Comparison of ENCODE assay signal across 7 cellular contexts in the genomic region with DNA sequence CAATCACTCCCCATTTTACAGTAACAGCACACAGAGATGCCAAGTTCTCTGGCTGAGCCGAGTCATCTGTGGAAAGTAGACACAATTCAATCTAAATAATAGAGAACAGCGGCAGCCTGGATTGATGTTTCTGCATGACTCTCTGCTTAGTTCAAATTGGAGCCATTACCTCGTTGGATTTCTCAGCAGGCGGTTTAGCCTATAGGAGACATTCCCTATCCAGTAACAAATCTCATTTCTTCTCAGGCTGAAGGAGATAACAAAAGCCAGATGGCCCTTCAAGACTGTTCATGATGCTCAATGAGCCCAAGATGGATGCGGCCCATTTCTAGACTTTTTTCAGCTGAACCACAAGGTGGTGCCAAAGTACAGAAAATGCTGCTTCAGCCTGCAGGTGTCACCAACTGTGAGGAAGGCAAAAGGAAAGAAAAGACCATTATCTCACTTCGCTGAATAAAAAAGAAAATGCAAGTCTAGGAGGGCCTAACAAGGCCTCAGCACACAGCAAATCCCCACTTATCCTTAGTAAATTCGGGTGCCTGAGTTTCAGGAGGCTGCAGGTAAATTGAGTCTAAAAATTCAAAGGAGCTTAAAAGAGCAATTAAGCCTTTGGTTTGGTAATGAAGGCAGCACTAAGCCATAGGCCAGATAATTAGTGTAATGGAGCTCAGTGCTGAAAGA.
DNase-seq lines count a peak whose midpoint lies in the region; ATAC-seq and TF ChIP-seq lines count a peak whose summit lies in the region.

No MANE protein-coding gene starts in this region.

- WGBS in HUES64, result 30% methylated on average over 7 of the region's 7 CpGs
- WGBS in heart left ventricle, 4 donors, result 17 to 21% (median 19%) methylated on average over 7 of the region's 7 CpGs

- ATAC-seq in GM21619 (IDR thresholded peaks at IDR 0.05; ENCODE audit: unreplicated experiment) (peak; percentile 82), heart left ventricle (peak; percentile 40 to 89 (median 82))
- ATAC-seq in activated naive CD8-positive, alpha-beta T cell treated with anti-CD3 and anti-CD28 coated beads, Interleukin-2, amount 50 U/mL, for 24 hours, result peak; percentile 69

- H3K4me1 ChIP-seq in HUES64 (ENCODE audit: insufficient read depth, low read length) (peaks cover 10% of the 10 kb centered on the region), OCI-LY1 (ENCODE audit: insufficient read depth, low read length, severe bottlenecking) (no peaks in the 10 kb centered on the region), heart left ventricle (peaks cover 0 to 11% (median 0%) of the 10 kb centered on the region in 12 donors)

- no peak for TF ChIP-seq POLR2A in heart left ventricle (IDR thresholded peaks at IDR 0.05)

- H3K9ac ChIP-seq in HUES64 (ENCODE audit: low read depth, low read length) (peak overlapping the region; percentile 17), OCI-LY1 (ENCODE audit: low read length) (no peak overlapping the region)

- no peak overlapping the region for H3K4me3 Mint-ChIP-seq in activated naive CD8-positive, alpha-beta T cell treated with anti-CD3 and anti-CD28 coated beads, Interleukin-2, amount 50 U/mL, for 24 hours
- H3K4me3 Mint-ChIP-seq in progenitor cell of endocrine pancreas (ENCODE audit: low read depth), result no peak overlapping the region

- no peaks in the 10 kb centered on the region for H3K9me2 ChIP-seq in OCI-LY1 (ENCODE audit: low read depth, low read length)

- no peaks in the 10 kb centered on the region for H4K20me1 ChIP-seq in OCI-LY1 (ENCODE audit: insufficient read depth, low read length)

- peak overlapping the region; percentile 69; the same call in 1 of the 2 replicates for H3K27ac ChIP-seq in HUES64 (ENCODE audit: low read depth, low read length)
- H3K27ac ChIP-seq in OCI-LY1 (ENCODE audit: low read depth, low read length, poor library complexity, severe bottlenecking), result no peak overlapping the region
- peak overlapping the region in 2 of 12 donors; percentile 4 to 13 for H3K27ac ChIP-seq in heart left ventricle

- intact Hi-C loops in heart left ventricle (cut with DNase I), result loop anchor here (1.0 to 10.0 kb wide), 17 partner anchors 181 to 1019 kb away; a partner anchor contains a TSS

- H3K36me3 ChIP-seq in GM06990 (ENCODE audit: control insufficient read depth, insufficient read depth, low read length), result no peaks in the 10 kb centered on the region
- H3K36me3 ChIP-seq in HUES64 (ENCODE audit: insufficient read depth, low read length), result no peaks in the 10 kb centered on the region
- H3K36me3 ChIP-seq in OCI-LY1 (ENCODE audit: insufficient read depth, low read length), result no peaks in the 10 kb centered on the region
- no peaks in the 10 kb centered on the region for H3K36me3 ChIP-seq in heart left ventricle

- H3K4me2 ChIP-seq in OCI-LY1 (ENCODE audit: low read length), result no peak overlapping the region

- H3K4me1 Mint-ChIP-seq in activated naive CD8-positive, alpha-beta T cell treated with anti-CD3 and anti-CD28 coated beads, Interleukin-2, amount 50 U/mL, for 24 hours, result no peaks in the 10 kb centered on the region
- H3K4me1 Mint-ChIP-seq in progenitor cell of endocrine pancreas (ENCODE audit: low read depth), result peaks cover 9% of the 10 kb centered on the region

- no peaks in the 10 kb centered on the region for H3K36me3 Mint-ChIP-seq in activated naive CD8-positive, alpha-beta T cell treated with anti-CD3 and anti-CD28 coated beads, Interleukin-2, amount 50 U/mL, for 24 hours (ENCODE audit: low read depth)
- H3K36me3 Mint-ChIP-seq in progenitor cell of endocrine pancreas (ENCODE audit: insufficient read depth), result no peaks in the 10 kb centered on the region

- no peaks in the 10 kb centered on the region for H3K27me3 Mint-ChIP-seq in activated naive CD8-positive, alpha-beta T cell treated with anti-CD3 and anti-CD28 coated beads, Interleukin-2, amount 50 U/mL, for 24 hours
- H3K27me3 Mint-ChIP-seq in progenitor cell of endocrine pancreas, result peaks cover under 1% of the 10 kb centered on the region

- H3K79me2 ChIP-seq in OCI-LY1 (ENCODE audit: insufficient read depth, low read length), result no peaks in the 10 kb centered on the region

- no peak overlapping the region for H3K4me3 ChIP-seq in GM06990 (replicated peaks; ENCODE audit: low read depth, low read length)
- no peak overlapping the region for H3K4me3 ChIP-seq in HUES64 (ENCODE audit: low read length)
- H3K4me3 ChIP-seq in OCI-LY1 (ENCODE audit: low read depth, low read length, poor library complexity, severe bottlenecking), result no peak overlapping the region
- H3K4me3 ChIP-seq in heart left ventricle, result no peak overlapping the region

- DNase-seq in GM06990 (ENCODE audit: extremely low read depth, insufficient read length) (peak; percentile 4), heart left ventricle (peak in 3 of 5 donors; percentile 29 to 34 (median 31)), progenitor cell of endocrine pancreas (ENCODE audit: low spot score, unreplicated experiment) (peak; percentile 19)
- DNase-seq in activated naive CD8-positive, alpha-beta T cell treated with anti-CD3 and anti-CD28 coated beads, Interleukin-2, amount 50 U/mL, for 24 hours, result peak; percentile 6

- H3F3A ChIP-seq in OCI-LY1 (ENCODE audit: insufficient read depth, low read length), result no peaks in the 10 kb centered on the region

- no peak overlapping the region for H2AFZ ChIP-seq in OCI-LY1 (ENCODE audit: low read length)

- peak; percentile 72 for TF ChIP-seq CTCF in GM06990 (IDR thresholded peaks at IDR 0.05; ENCODE audit: insufficient read depth, low read length, poor library complexity, severe bottlenecking)
- TF ChIP-seq CTCF in OCI-LY1 (IDR thresholded peaks at IDR 0.05; ENCODE audit: low read length), result peak; percentile 87
- peak; percentile 67 to 90 (median 80) for TF ChIP-seq CTCF in heart left ventricle (IDR thresholded peaks at IDR 0.05)
- peak; percentile 84 for TF ChIP-seq CTCF in progenitor cell of endocrine pancreas (IDR thresholded peaks at IDR 0.05; ENCODE audit: unreplicated experiment)

- H3K27me3 ChIP-seq in GM06990 (replicated peaks; ENCODE audit: control insufficient read depth, insufficient read depth, low read length) (no peaks in the 10 kb centered on the region), HUES64 (ENCODE audit: insufficient read depth, low read length) (no peaks in the 10 kb centered on the region), OCI-LY1 (ENCODE audit: insufficient read depth, low read length) (no peaks in the 10 kb centered on the region), heart left ventricle (peaks cover 0 to 1% (median 0%) of the 10 kb centered on the region in 9 donors)

- H3K9me3 Mint-ChIP-seq in activated naive CD8-positive, alpha-beta T cell treated with anti-CD3 and anti-CD28 coated beads, Interleukin-2, amount 50 U/mL, for 24 hours, result no peaks in the 10 kb centered on the region
- no peaks in the 10 kb centered on the region for H3K9me3 Mint-ChIP-seq in progenitor cell of endocrine pancreas (ENCODE audit: low read depth)

- no peak overlapping the region for H3K27ac Mint-ChIP-seq in activated naive CD8-positive, alpha-beta T cell treated with anti-CD3 and anti-CD28 coated beads, Interleukin-2, amount 50 U/mL, for 24 hours
- peak overlapping the region; percentile 69 for H3K27ac Mint-ChIP-seq in progenitor cell of endocrine pancreas

- H3K9me3 ChIP-seq in HUES64 (ENCODE audit: insufficient read depth, low read depth, low read length) (no peaks in the 10 kb centered on the region), OCI-LY1 (ENCODE audit: low read length) (no peaks in the 10 kb centered on the region), heart left ventricle (peaks cover 0 to 3% (median 0%) of the 10 kb centered on the region in 12 donors)
